Comparison of ENCODE assay signal across 8 cellular contexts in genomic region chr4:8547108-8547911, GRCh38. TPM values are rescaled to one million over a fixed set of nuclear protein-coding genes. Genes with fewer than 3 reads are reported as not detected.
DNase-seq lines count a peak whose midpoint lies in the region; ATAC-seq and TF ChIP-seq lines count a peak whose summit lies in the region.

No MANE protein-coding gene starts in this region.

- no peaks in the 10 kb centered on the region for H3K4me1 ChIP-seq in A673 (ENCODE audit: insufficient read depth, low read length, poor library complexity, severe bottlenecking)

- CTCF ChIA-PET in A673 (lab: Charles Lee) = no interaction called here

- ATAC-seq in GM18498 (IDR thresholded peaks at IDR 0.05; ENCODE audit: unreplicated experiment) (no peak), GM19397 (IDR thresholded peaks at IDR 0.05; ENCODE audit: unreplicated experiment) (no peak)

- no TSS peak for BruUV-seq in A673 (replicated peaks; lab: Mats Ljungman, UMichigan)

- intact Hi-C loops in A673 (cut with micrococcal nuclease; ENCODE audit: unreplicated experiment) = no loop called here

- DNase-seq in A673 (ENCODE audit: low spot score) (no peak), GM19240 (ENCODE audit: insufficient read length, low spot score) (peak; percentile 41), SW480 (ENCODE audit: low spot score) (peak; percentile 15), iPS-NIHi11 (ENCODE audit: low spot score) (peak; percentile 84), medulla oblongata (ENCODE audit: extremely low spot score) (no peak), NCI-H510A (lab: John Stamatoyannopoulos, UW) (no peak)

- POLR2A ChIA-PET in A673 (lab: Charles Lee; ENCODE audit: low non-redundant PET) = no interaction called here

- H3K4me3 ChIP-seq in A673 (ENCODE audit: low read depth, low read length, poor library complexity, severe bottlenecking) = no peak overlapping the region

- TF ChIP-seq CTCF in A673 (conservative IDR thresholded peaks at IDR 0.05; ENCODE audit: low read depth, low read length) = 0 out of 2 replicates have a peak, but pooled peaks have one; percentile 23

- no peak overlapping the region for H3K27ac ChIP-seq in A673 (ENCODE audit: low read depth, low read length, poor library complexity, severe bottlenecking)

- H3K27me3 ChIP-seq in A673 (replicated peaks; ENCODE audit: insufficient read depth, low read depth, low read length, poor library complexity) = peaks cover 6% of the 10 kb centered on the region

- no peaks in the 10 kb centered on the region for H3K36me3 ChIP-seq in A673 (ENCODE audit: insufficient read depth, low read length, poor library complexity, severe bottlenecking)

- H3K9me3 ChIP-seq in A673 (ENCODE audit: low read depth, low read length, poor library complexity, severe bottlenecking) = no peaks in the 10 kb centered on the region

RNA-seq across cellular contexts. Expression of gene GPR78, which starts 32.9 kb away (rescaled TPM):
- not detected in 2 replicates for total RNA-seq in A673 (2021)

RNA-seq across cellular contexts. Expression of gene CPZ, which starts 45.3 kb away (rescaled TPM):
- total RNA-seq in A673 (2021) = 0.28 and 0.34 TPM in 2 replicates

Comparison
In these comparisons a context has a peak if more than half of its experiments do, and no peak if none do; other contexts are left out.
1. DNase-seq: peak in GM19240 (single experiment), SW480 (single experiment) and iPS-NIHi11 (single experiment); none in A673 (single experiment), medulla oblongata (single experiment) and NCI-H510A (single experiment).